10 cellular contexts compared by ENCODE assay signal in the genomic region with DNA sequence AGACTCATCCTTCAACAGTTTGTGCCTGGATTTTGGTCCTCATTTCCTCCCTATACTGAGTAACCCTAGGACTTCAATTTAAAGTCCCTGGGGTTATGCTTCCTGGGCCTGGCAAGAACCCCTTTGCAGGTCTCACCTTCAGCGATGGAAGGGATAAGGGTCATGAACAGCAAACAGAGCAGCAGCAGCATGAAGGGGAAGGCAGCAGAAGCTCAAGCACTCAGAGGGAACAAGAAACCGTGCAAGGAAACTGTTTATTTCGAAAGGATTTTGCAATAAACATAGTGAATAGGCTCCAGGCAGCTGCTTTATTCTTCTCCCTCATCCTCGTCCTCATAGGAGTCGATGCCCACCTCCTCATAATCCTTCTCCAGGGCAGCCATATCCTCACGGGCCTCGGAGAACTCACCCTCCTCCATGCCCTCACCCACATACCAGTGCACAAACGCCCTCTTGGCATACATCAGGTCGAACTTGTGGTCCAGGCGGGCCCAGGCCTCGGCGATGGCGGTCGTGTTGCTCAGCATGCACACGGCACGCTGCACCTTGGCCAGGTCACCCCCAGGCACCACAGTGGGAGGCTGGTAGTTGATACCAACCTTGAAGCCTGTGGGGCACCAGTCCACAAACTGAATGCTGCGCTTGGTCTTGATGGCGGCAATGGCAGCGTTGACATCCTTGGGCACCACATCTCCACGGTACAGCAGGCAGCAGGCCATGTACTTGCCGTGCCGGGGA. TPM values are rescaled to one million over a fixed set of nuclear protein-coding genes. Genes with fewer than 3 reads are reported as not detected.
DNase-seq lines count a peak whose midpoint lies in the region; ATAC-seq and TF ChIP-seq lines count a peak whose summit lies in the region.
"Had no signal": no experiment of that assay in that cellular context is flagged by ENCODE, and none has a peak within 500 bp of the region (broad histone marks: within the 10 kb centered on the region; RNA-seq: fewer than 3 reads in every experiment).

No MANE protein-coding gene starts in this region.

- peaks cover 6 to 86% (median 53%) of the 10 kb centered on the region in 12 donors for H3K4me1 ChIP-seq in heart left ventricle
- H3K4me1 ChIP-seq in mesenchymal stem cell (ENCODE audit: control insufficient read depth, insufficient read depth, low read depth, low read length), result peaks cover 69% of the 10 kb centered on the region
- peaks cover 65% of the 10 kb centered on the region for H3K4me1 ChIP-seq in upper lobe of right lung

- no peaks in the 10 kb centered on the region for H3K9me3 Mint-ChIP-seq in activated naive CD8-positive, alpha-beta T cell treated with anti-CD3 and anti-CD28 coated beads, Interleukin-2, amount 50 U/mL, for 24 hours

- H3K4me3 ChIP-seq in heart left ventricle (peak overlapping the region in 2 of 12 donors; percentile 15 to 42), mesenchymal stem cell (ENCODE audit: insufficient read depth in 1 of 2, low read depth in 1 of 2, low read length in 2 of 2) (peak overlapping the region in 1 of 2 experiments; percentile 10), upper lobe of right lung (peak overlapping the region; percentile 36)

- H3K4me2 ChIP-seq in mesenchymal stem cell (ENCODE audit: low read length, poor library complexity, severe bottlenecking), result no peak overlapping the region

- intact Hi-C loops in heart left ventricle (cut with DNase I) (no loop called here), left cardiac atrium (cut with DNase I) (no loop called here), upper lobe of right lung (cut with DNase I) (no loop called here), head of caudate nucleus (cut with DNase I) (no loop called here)

- H3K27me3 ChIP-seq in heart left ventricle (peaks cover 0 to 10% (median 0%) of the 10 kb centered on the region in 9 donors), mesenchymal stem cell (ENCODE audit: control insufficient read depth in 1 of 2, insufficient read depth in 1 of 2, low read length in 2 of 2) (peaks cover 0 to 11% of the 10 kb centered on the region in 2 experiments), upper lobe of right lung (no peaks in the 10 kb centered on the region)

- H3K27me3 Mint-ChIP-seq in activated naive CD8-positive, alpha-beta T cell treated with anti-CD3 and anti-CD28 coated beads, Interleukin-2, amount 50 U/mL, for 24 hours, result no peaks in the 10 kb centered on the region

- TF ChIP-seq CTCF in heart left ventricle (IDR thresholded peaks at IDR 0.05) (no peak), upper lobe of right lung (IDR thresholded peaks at IDR 0.05) (no peak), GM13976 (IDR thresholded peaks at IDR 0.05; ENCODE audit: borderline replicate concordance, control extremely low read depth, extremely low read depth, insufficient read depth, missing control alignments) (no peak)

- DNase-seq in heart left ventricle (no peak), left cardiac atrium (no peak), mesenchymal stem cell (peak; percentile 59), upper lobe of right lung (no peak), GM13976 (ENCODE audit: low spot score) (no peak), head of caudate nucleus (no peak)
- DNase-seq in activated naive CD8-positive, alpha-beta T cell treated with anti-CD3 and anti-CD28 coated beads, Interleukin-2, amount 50 U/mL, for 24 hours, result no peak
- DNase-seq: NCI-H1930 had no signal

- 89 to 92% (median 90%) methylated on average over 17 to 22 of the region's 22 CpGs for WGBS in heart left ventricle, 4 donors
- WGBS in mesenchymal stem cell, result 95% methylated on average over 22 of the region's 22 CpGs

- no peak for TF ChIP-seq POLR2A in heart left ventricle (IDR thresholded peaks at IDR 0.05)

- H2BK15ac ChIP-seq in mesenchymal stem cell (ENCODE audit: low read depth, poor library complexity, severe bottlenecking), result peak overlapping the region; percentile 73

- peak overlapping the region; percentile 35 to 57 for H2BK12ac ChIP-seq in mesenchymal stem cell (ENCODE audit: low read length in 2 of 2)

- H3K4ac ChIP-seq in mesenchymal stem cell (ENCODE audit: low read depth in 1 of 2, low read length in 2 of 2), result peak overlapping the region; percentile 77 to 79

- peaks cover 78% of the 10 kb centered on the region for H3K4me1 Mint-ChIP-seq in activated naive CD8-positive, alpha-beta T cell treated with anti-CD3 and anti-CD28 coated beads, Interleukin-2, amount 50 U/mL, for 24 hours

- H3K27ac Mint-ChIP-seq in activated naive CD8-positive, alpha-beta T cell treated with anti-CD3 and anti-CD28 coated beads, Interleukin-2, amount 50 U/mL, for 24 hours, result peak overlapping the region; percentile 87

- H4K8ac ChIP-seq in mesenchymal stem cell (ENCODE audit: low read length), result peak overlapping the region; percentile 74

- H2BK120ac ChIP-seq in mesenchymal stem cell (ENCODE audit: low read depth, low read length), result no peak overlapping the region

- peak overlapping the region in 1 of 2 experiments; percentile 64 for H3K14ac ChIP-seq in mesenchymal stem cell (ENCODE audit: low read length in 2 of 2)

- peak overlapping the region; percentile 20 to 95 (median 77) for H3K27ac ChIP-seq in heart left ventricle
- H3K27ac ChIP-seq in mesenchymal stem cell (ENCODE audit: low read length, poor library complexity, severe bottlenecking), result peak overlapping the region; percentile 99
- peak overlapping the region; percentile 91 for H3K27ac ChIP-seq in upper lobe of right lung

- in situ Hi-C loops in GM13976 (cut with MboI; ENCODE audit: low sequenced_read_pairs, unreplicated experiment), result no loop called here

- H3K36me3 ChIP-seq in heart left ventricle (peaks cover 0 to 41% (median 29%) of the 10 kb centered on the region in 9 donors), mesenchymal stem cell (ENCODE audit: control insufficient read depth in 1 of 2, insufficient read depth in 2 of 2, low read depth in 1 of 2, low read length in 2 of 2) (peaks cover 32 to 33% of the 10 kb centered on the region in 2 experiments), upper lobe of right lung (peaks cover 19% of the 10 kb centered on the region)

- H2AFZ ChIP-seq in mesenchymal stem cell (ENCODE audit: low read depth, low read length), result no peak overlapping the region

- H2AK5ac ChIP-seq in mesenchymal stem cell (ENCODE audit: low read length, severe bottlenecking), result peak overlapping the region; percentile 89

- peak overlapping the region; percentile 95 for H2BK5ac ChIP-seq in mesenchymal stem cell (ENCODE audit: low read depth, low read length, poor library complexity, severe bottlenecking)

- peak overlapping the region; percentile 87 for H3K4me3 Mint-ChIP-seq in activated naive CD8-positive, alpha-beta T cell treated with anti-CD3 and anti-CD28 coated beads, Interleukin-2, amount 50 U/mL, for 24 hours

- ATAC-seq in heart left ventricle (no peak), left cardiac atrium (no peak), upper lobe of right lung (no peak), HG02938 (IDR thresholded peaks at IDR 0.05; ENCODE audit: unreplicated experiment) (no peak)
- ATAC-seq in activated naive CD8-positive, alpha-beta T cell treated with anti-CD3 and anti-CD28 coated beads, Interleukin-2, amount 50 U/mL, for 24 hours, result no peak

- peaks cover 15% of the 10 kb centered on the region for H3K79me1 ChIP-seq in mesenchymal stem cell (replicated peaks; ENCODE audit: low read length, poor library complexity, severe bottlenecking)

- H3K36me3 Mint-ChIP-seq in activated naive CD8-positive, alpha-beta T cell treated with anti-CD3 and anti-CD28 coated beads, Interleukin-2, amount 50 U/mL, for 24 hours (ENCODE audit: low read depth), result peaks cover 64% of the 10 kb centered on the region

- H3K23ac ChIP-seq in mesenchymal stem cell (ENCODE audit: low read length in 2 of 2), result no peak overlapping the region

- peak overlapping the region; percentile 97 for H4K91ac ChIP-seq in mesenchymal stem cell (ENCODE audit: low read length)

- peak overlapping the region; percentile 13 to 46 for H3K18ac ChIP-seq in mesenchymal stem cell (ENCODE audit: low read depth in 1 of 2, low read length in 2 of 2)

- H3K9ac ChIP-seq in mesenchymal stem cell (ENCODE audit: low read length), result peak overlapping the region; percentile 63

- no peaks in the 10 kb centered on the region for H3K9me3 ChIP-seq in heart left ventricle
- no peaks in the 10 kb centered on the region for H3K9me3 ChIP-seq in mesenchymal stem cell (ENCODE audit: control insufficient read depth, low read length)
- no peaks in the 10 kb centered on the region for H3K9me3 ChIP-seq in upper lobe of right lung

RNA-seq across cellular contexts. Expression of a gene that starts 2.8 kb away (rescaled TPM):
- total RNA-seq in heart left ventricle (not detected), left cardiac atrium (not detected), upper lobe of right lung (not detected)
- not detected for polyA plus RNA-seq in heart left ventricle
- not detected for polyA plus RNA-seq in mesenchymal stem cell (2013, experiment 1 of 2)
- not detected for polyA plus RNA-seq in mesenchymal stem cell (2013, experiment 2 of 2)
- total RNA-seq: H4 had no signal

RNA-seq across cellular contexts. Expression of a gene that starts 3.5 kb away (rescaled TPM):
- 100 to 1,000 TPM; 137 to 381 (median 193) TPM for total RNA-seq in heart left ventricle
- polyA plus RNA-seq in heart left ventricle, result 100 to 1,000 TPM; 189 to 362 TPM
- 10 to 100 TPM; 42.1 to 72.9 TPM for total RNA-seq in left cardiac atrium
- polyA plus RNA-seq in mesenchymal stem cell (2013, experiment 1 of 2), result 11.2 TPM
- 9.3 TPM for polyA plus RNA-seq in mesenchymal stem cell (2013, experiment 2 of 2)
- 45.4 TPM for total RNA-seq in upper lobe of right lung

RNA-seq across cellular contexts. Expression of a gene that starts 4.9 kb away (rescaled TPM):
- total RNA-seq in heart left ventricle, result 10 to 100 TPM; 13.8 to 26.9 (median 19.1) TPM
- 10 to 100 TPM; 13.8 to 31.6 TPM for polyA plus RNA-seq in heart left ventricle
- total RNA-seq in left cardiac atrium, result 10 to 100 TPM; 15.6 to 17.4 TPM
- polyA plus RNA-seq in mesenchymal stem cell (2013, experiment 1 of 2), result 17.1 TPM
- 15.8 TPM for polyA plus RNA-seq in mesenchymal stem cell (2013, experiment 2 of 2)
- total RNA-seq in upper lobe of right lung, result 21.4 TPM

RNA-seq across cellular contexts. Expression of a gene that starts 5.0 kb away (rescaled TPM):
- total RNA-seq in heart left ventricle (1 to 10 TPM; 1.6 to 7.9 (median 2.5) TPM), left cardiac atrium (1 to 10 TPM; 4.7 to 4.9 TPM), upper lobe of right lung (10.0 TPM)
- polyA plus RNA-seq in heart left ventricle, result 1 to 10 TPM; 1.3 to 1.8 TPM
- 5.2 TPM for polyA plus RNA-seq in mesenchymal stem cell (2013, experiment 1 of 2)
- polyA plus RNA-seq in mesenchymal stem cell (2013, experiment 2 of 2), result 5.2 TPM

RNA-seq across cellular contexts. Expression of a gene that starts 20.6 kb away (rescaled TPM):
- total RNA-seq in heart left ventricle, result 10 to 100 TPM; 14.0 to 36.8 (median 28.0) TPM
- polyA plus RNA-seq in heart left ventricle, result 10 to 100 TPM; 15.2 to 22.5 TPM
- total RNA-seq in left cardiac atrium, result 10 to 100 TPM; 16.0 to 20.3 TPM
- polyA plus RNA-seq in mesenchymal stem cell (2013, experiment 1 of 2), result 15.6 TPM
- polyA plus RNA-seq in mesenchymal stem cell (2013, experiment 2 of 2), result 14.5 TPM
- total RNA-seq in upper lobe of right lung, result 37.6 TPM
